Comparison of ENCODE assay signal across 13 cellular contexts in genomic region chr7:150431839-150432658, GRCh38.
"Had no signal": no experiment of that assay in that cellular context is flagged by ENCODE, and none has a peak within 500 bp of the region (broad histone marks: within the 10 kb centered on the region; RNA-seq: fewer than 3 reads in every experiment).

No MANE protein-coding gene starts in this region.

- H3K9me3 ChIP-seq: esophagus muscularis mucosa, pancreas, testis had no signal

- H2AFZ ChIP-seq: neural progenitor cell had no signal

- H3K4me3 Mint-ChIP-seq: activated T-cell treated with anti-CD3 and anti-CD28 coated beads, Interleukin-2, amount 50 U/mL, for 72 hours; brain; neural progenitor cell; stimulated activated naive CD8-positive, alpha-beta T cell treated with anti-CD3 and anti-CD28 coated beads, Interleukin-15, amount 100 ng/mL, for 72 hours had no signal

- H3K36me3 Mint-ChIP-seq: brain, neural progenitor cell had no signal

- DNase-seq: activated CD4-positive, alpha-beta T cell treated with anti-CD3 and anti-CD28 coated beads for 48 hours; activated T-cell treated with anti-CD3 and anti-CD28 coated beads, Interleukin-2, amount 50 U/mL, for 72 hours; amygdala; foreskin fibroblast; islet precursor cell; pancreas; stimulated activated CD4-positive, alpha-beta T cell treated with anti-CD3 and anti-CD28 coated beads, Interleukin-4, amount 100 ng/mL, for 1 hour; stimulated activated naive CD8-positive, alpha-beta T cell treated with anti-CD3 and anti-CD28 coated beads, Interleukin-15, amount 100 ng/mL, for 72 hours; testis had no signal

- H3K27ac Mint-ChIP-seq: activated T-cell treated with anti-CD3 and anti-CD28 coated beads, Interleukin-2, amount 50 U/mL, for 72 hours; brain; neural progenitor cell; stimulated activated naive CD8-positive, alpha-beta T cell treated with anti-CD3 and anti-CD28 coated beads, Interleukin-15, amount 100 ng/mL, for 72 hours had no signal

- H3K27ac ChIP-seq: esophagus muscularis mucosa, neural progenitor cell, pancreas, testis had no signal

- ATAC-seq: activated T-cell treated with anti-CD3 and anti-CD28 coated beads, Interleukin-2, amount 50 U/mL, for 72 hours; left lobe of liver; pancreas; stimulated activated naive CD8-positive, alpha-beta T cell treated with anti-CD3 and anti-CD28 coated beads, Interleukin-15, amount 100 ng/mL, for 72 hours had no signal

- FAIRE-seq: pancreas had no signal

- H3K27me3 ChIP-seq: esophagus muscularis mucosa, neural progenitor cell, pancreas, testis had no signal

- H3K4me2 ChIP-seq: neural progenitor cell had no signal

- H3K4me1 ChIP-seq: pancreas had no signal

- H3K9me3 Mint-ChIP-seq: activated T-cell treated with anti-CD3 and anti-CD28 coated beads, Interleukin-2, amount 50 U/mL, for 72 hours; neural progenitor cell; stimulated activated naive CD8-positive, alpha-beta T cell treated with anti-CD3 and anti-CD28 coated beads, Interleukin-15, amount 100 ng/mL, for 72 hours had no signal

- H3K36me3 ChIP-seq: esophagus muscularis mucosa, neural progenitor cell, pancreas had no signal

- H3K4me3 ChIP-seq: esophagus muscularis mucosa, neural progenitor cell, pancreas, testis had no signal

- H3K9ac ChIP-seq: neural progenitor cell had no signal
